8 cellular contexts compared by ENCODE assay signal in the genomic region with DNA sequence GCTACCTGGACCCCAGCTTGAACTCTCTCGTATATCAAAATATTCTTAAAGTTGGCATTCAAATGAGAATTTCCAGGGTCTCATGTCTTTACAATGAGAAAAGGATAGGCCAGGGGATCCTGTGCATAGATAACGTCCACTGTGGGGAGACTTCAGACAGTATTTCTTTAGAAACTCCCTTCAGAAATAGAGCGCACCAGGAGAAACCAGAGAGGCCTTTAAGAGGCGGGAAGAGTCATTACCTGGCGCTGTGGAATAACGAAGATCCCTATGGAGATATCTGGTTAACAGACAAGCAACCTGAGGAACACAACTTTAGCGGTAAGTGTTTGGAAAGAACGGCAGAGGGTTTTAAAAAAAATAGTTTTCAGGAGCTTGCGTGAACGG. TPM values are rescaled to one million over a fixed set of nuclear protein-coding genes. Genes with fewer than 3 reads are reported as not detected.
A peak's percentile ranks its signal among the peaks of the same experiment; 100 is the strongest.
DNase-seq lines count a peak whose midpoint lies in the region; ATAC-seq and TF ChIP-seq lines count a peak whose summit lies in the region.

No MANE protein-coding gene starts in this region.

- TF ChIP-seq EP300 in upper lobe of left lung (IDR thresholded peaks at IDR 0.05) = no peak

- no peak for TF ChIP-seq POLR2A in upper lobe of left lung (IDR thresholded peaks at IDR 0.05)

- TF ChIP-seq RAD21 in liver (IDR thresholded peaks at IDR 0.05) = no peak

- H3K27me3 ChIP-seq in HUES6 (ENCODE audit: control insufficient read depth, insufficient read depth, low read length) = peaks cover 38% of the 10 kb centered on the region
- no peaks in the 10 kb centered on the region for H3K27me3 ChIP-seq in brain microvascular endothelial cell (replicated peaks)
- no peaks in the 10 kb centered on the region for H3K27me3 ChIP-seq in liver (ENCODE audit: control insufficient read depth in 4 of 4, insufficient read depth in 4 of 4, low read length in 3 of 4)
- H3K27me3 ChIP-seq in upper lobe of left lung = no peaks in the 10 kb centered on the region

- H3K9me3 ChIP-seq in HUES6 (ENCODE audit: control insufficient read depth, insufficient read depth, low read depth, low read length) (no peaks in the 10 kb centered on the region), liver (ENCODE audit: control insufficient read depth in 4 of 4, low read length in 3 of 4) (no peaks in the 10 kb centered on the region), upper lobe of left lung (no peaks in the 10 kb centered on the region)

- peaks cover 14% of the 10 kb centered on the region for H3K36me3 Mint-ChIP-seq in Calu3 (ENCODE audit: insufficient read depth, unreplicated experiment)

- no peaks in the 10 kb centered on the region for H3K9me3 Mint-ChIP-seq in Calu3 (ENCODE audit: low read depth, unreplicated experiment)

- H3K4me1 Mint-ChIP-seq in Calu3 (ENCODE audit: low read depth, unreplicated experiment) = peaks cover 15% of the 10 kb centered on the region

- CTCF ChIA-PET in Calu3 (lab: Charles Lee) = interaction anchor here (0.6 kb wide), 1 partner anchor 109 kb away, joined by 3 read pairs; no protein-coding TSS in a partner anchor

- in situ Hi-C loops in brain microvascular endothelial cell (cut with HindIII; ENCODE audit: low pct_ligation_motif_present, low sequenced_read_pairs) = no loop called here

- peak overlapping the region; percentile 11 for H3K27ac Mint-ChIP-seq in Calu3 (ENCODE audit: unreplicated experiment)

- BruUV-seq in Calu3 (replicated peaks; lab: Mats Ljungman, UMichigan) = no TSS peak

- WGBS in liver = 2% methylated on average over 10 of the region's 10 CpGs
- WGBS in upper lobe of left lung, 2 donors = 5 to 29% methylated on average over 10 of the region's 10 CpGs

- intact Hi-C loops in Calu3 (cut with micrococcal nuclease; ENCODE audit: unreplicated experiment) = loop anchor here (2.0 to 5.0 kb wide), 3 partner anchors 80 to 180 kb away; no protein-coding TSS in a partner anchor

- DNase-seq in Calu3 (peak; percentile 1), brain microvascular endothelial cell (no peak), upper lobe of left lung (no peak), NCI-H1436 (lab: John Stamatoyannopoulos, UW) (no peak), ureter (ENCODE audit: low spot score) (no peak)

- H3K36me3 ChIP-seq in HUES6 (ENCODE audit: control insufficient read depth, insufficient read depth, low read length) = no peaks in the 10 kb centered on the region
- H3K36me3 ChIP-seq in brain microvascular endothelial cell (replicated peaks) = no peaks in the 10 kb centered on the region
- H3K36me3 ChIP-seq in liver (ENCODE audit: control insufficient read depth in 4 of 4, insufficient read depth in 3 of 4, low read depth in 1 of 4, low read length in 3 of 4) = no peaks in the 10 kb centered on the region
- no peaks in the 10 kb centered on the region for H3K36me3 ChIP-seq in upper lobe of left lung

- no peak for TF ChIP-seq CTCF in Calu3 (IDR thresholded peaks at IDR 0.05; ENCODE audit: unreplicated experiment)
- no peak for TF ChIP-seq CTCF in brain microvascular endothelial cell (IDR thresholded peaks at IDR 0.05; ENCODE audit: low read depth, low read length, missing control alignments)
- TF ChIP-seq CTCF in liver (IDR thresholded peaks at IDR 0.05; ENCODE audit: low read depth, low read length, missing input control) = no peak
- TF ChIP-seq CTCF in upper lobe of left lung (IDR thresholded peaks at IDR 0.05) = no peak

- ATAC-seq in GM21367 (IDR thresholded peaks at IDR 0.05; ENCODE audit: unreplicated experiment) (peak; percentile 18), upper lobe of left lung (ENCODE audit: low FRiP score in 2 of 2) (peak in 1 of 2 donors; percentile 40)

- H3K4me3 ChIP-seq in HUES6 (ENCODE audit: low read depth, low read length) (peak overlapping the region; percentile 77), brain microvascular endothelial cell (ENCODE audit: low read depth, low read length) (peak overlapping the region; percentile 66), liver (ENCODE audit: low read depth in 1 of 3, low read length in 3 of 3) (peak overlapping the region; percentile 47 to 86 (median 69)), upper lobe of left lung (peak overlapping the region in 3 of 4 donors; percentile 37 to 55 (median 51))

- peak overlapping the region; percentile 69 for H3K4me3 Mint-ChIP-seq in Calu3 (ENCODE audit: low read depth, unreplicated experiment)

- H3K27ac ChIP-seq in HUES6 (ENCODE audit: low read depth, low read length) = no peak overlapping the region
- H3K27ac ChIP-seq in brain microvascular endothelial cell = no peak overlapping the region
- no peak overlapping the region for H3K27ac ChIP-seq in liver (ENCODE audit: low read depth in 1 of 2, low read length in 2 of 2)
- H3K27ac ChIP-seq in upper lobe of left lung = peak overlapping the region in 1 of 4 donors; percentile 4

- no peaks in the 10 kb centered on the region for H3K27me3 Mint-ChIP-seq in Calu3 (ENCODE audit: unreplicated experiment)

- H3K4me1 ChIP-seq in HUES6 (ENCODE audit: control insufficient read depth, insufficient read depth, low read length) = peaks cover 12% of the 10 kb centered on the region
- peaks cover 0 to 9% (median 2%) of the 10 kb centered on the region in 4 donors for H3K4me1 ChIP-seq in liver (ENCODE audit: control insufficient read depth in 4 of 4, insufficient read depth in 4 of 4, low read length in 3 of 4)
- no peaks in the 10 kb centered on the region for H3K4me1 ChIP-seq in upper lobe of left lung

- H3K9ac ChIP-seq in HUES6 (ENCODE audit: low read length) (peak overlapping the region; percentile 55), liver (ENCODE audit: low read depth in 1 of 2, low read length in 2 of 2) (peak overlapping the region in 1 of 2 donors; percentile 83)

TF ChIP-seq in liver, 16 proteins besides CTCF, POLR2A, EP300 and RAD21:
- TF ChIP-seq, protein P1, sequence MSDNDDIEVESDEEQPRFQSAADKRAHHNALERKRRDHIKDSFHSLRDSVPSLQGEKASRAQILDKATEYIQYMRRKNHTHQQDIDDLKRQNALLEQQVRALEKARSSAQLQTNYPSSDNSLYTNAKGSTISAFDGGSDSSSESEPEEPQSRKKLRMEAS (IDR thresholded peaks at IDR 0.05) = no peak
- no peak for TF ChIP-seq JUND (IDR thresholded peaks at IDR 0.05)
- no peak for TF ChIP-seq RXRA (IDR thresholded peaks at IDR 0.05)
- no peak for TF ChIP-seq SP1 (IDR thresholded peaks at IDR 0.05)
- no peak for TF ChIP-seq EGR1 (IDR thresholded peaks at IDR 0.05; ENCODE audit: low read depth in 2 of 2)
- TF ChIP-seq FOXA2 (IDR thresholded peaks at IDR 0.05) = no peak
- TF ChIP-seq, protein P2, sequence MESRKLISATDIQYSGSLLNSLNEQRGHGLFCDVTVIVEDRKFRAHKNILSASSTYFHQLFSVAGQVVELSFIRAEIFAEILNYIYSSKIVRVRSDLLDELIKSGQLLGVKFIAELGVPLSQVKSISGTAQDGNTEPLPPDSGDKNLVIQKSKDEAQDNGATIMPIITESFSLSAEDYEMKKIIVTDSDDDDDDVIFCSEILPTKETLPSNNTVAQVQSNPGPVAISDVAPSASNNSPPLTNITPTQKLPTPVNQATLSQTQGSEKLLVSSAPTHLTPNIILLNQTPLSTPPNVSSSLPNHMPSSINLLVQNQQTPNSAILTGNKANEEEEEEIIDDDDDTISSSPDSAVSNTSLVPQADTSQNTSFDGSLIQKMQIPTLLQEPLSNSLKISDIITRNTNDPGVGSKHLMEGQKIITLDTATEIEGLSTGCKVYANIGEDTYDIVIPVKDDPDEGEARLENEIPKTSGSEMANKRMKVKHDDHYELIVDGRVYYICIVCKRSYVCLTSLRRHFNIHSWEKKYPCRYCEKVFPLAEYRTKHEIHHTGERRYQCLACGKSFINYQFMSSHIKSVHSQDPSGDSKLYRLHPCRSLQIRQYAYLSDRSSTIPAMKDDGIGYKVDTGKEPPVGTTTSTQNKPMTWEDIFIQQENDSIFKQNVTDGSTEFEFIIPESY (IDR thresholded peaks at IDR 0.05) = no peak
- TF ChIP-seq, protein P3, sequence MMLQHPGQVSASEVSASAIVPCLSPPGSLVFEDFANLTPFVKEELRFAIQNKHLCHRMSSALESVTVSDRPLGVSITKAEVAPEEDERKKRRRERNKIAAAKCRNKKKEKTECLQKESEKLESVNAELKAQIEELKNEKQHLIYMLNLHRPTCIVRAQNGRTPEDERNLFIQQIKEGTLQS (IDR thresholded peaks at IDR 0.05) = no peak
- TF ChIP-seq, protein P4, sequence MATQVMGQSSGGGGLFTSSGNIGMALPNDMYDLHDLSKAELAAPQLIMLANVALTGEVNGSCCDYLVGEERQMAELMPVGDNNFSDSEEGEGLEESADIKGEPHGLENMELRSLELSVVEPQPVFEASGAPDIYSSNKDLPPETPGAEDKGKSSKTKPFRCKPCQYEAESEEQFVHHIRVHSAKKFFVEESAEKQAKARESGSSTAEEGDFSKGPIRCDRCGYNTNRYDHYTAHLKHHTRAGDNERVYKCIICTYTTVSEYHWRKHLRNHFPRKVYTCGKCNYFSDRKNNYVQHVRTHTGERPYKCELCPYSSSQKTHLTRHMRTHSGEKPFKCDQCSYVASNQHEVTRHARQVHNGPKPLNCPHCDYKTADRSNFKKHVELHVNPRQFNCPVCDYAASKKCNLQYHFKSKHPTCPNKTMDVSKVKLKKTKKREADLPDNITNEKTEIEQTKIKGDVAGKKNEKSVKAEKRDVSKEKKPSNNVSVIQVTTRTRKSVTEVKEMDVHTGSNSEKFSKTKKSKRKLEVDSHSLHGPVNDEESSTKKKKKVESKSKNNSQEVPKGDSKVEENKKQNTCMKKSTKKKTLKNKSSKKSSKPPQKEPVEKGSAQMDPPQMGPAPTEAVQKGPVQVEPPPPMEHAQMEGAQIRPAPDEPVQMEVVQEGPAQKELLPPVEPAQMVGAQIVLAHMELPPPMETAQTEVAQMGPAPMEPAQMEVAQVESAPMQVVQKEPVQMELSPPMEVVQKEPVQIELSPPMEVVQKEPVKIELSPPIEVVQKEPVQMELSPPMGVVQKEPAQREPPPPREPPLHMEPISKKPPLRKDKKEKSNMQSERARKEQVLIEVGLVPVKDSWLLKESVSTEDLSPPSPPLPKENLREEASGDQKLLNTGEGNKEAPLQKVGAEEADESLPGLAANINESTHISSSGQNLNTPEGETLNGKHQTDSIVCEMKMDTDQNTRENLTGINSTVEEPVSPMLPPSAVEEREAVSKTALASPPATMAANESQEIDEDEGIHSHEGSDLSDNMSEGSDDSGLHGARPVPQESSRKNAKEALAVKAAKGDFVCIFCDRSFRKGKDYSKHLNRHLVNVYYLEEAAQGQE (IDR thresholded peaks at IDR 0.05) = no peak

RNA-seq across cellular contexts. Expression of a gene that starts 0.6 kb away (rescaled TPM):
- total RNA-seq in Calu3 (2022) (3.4 and 4.3 TPM in 2 replicates), liver (1 to 10 TPM; 1.0 to 2.3 TPM), upper lobe of left lung (10 to 100 TPM in 3 of 6 donors, 1 to 10 TPM in 3; 1.9 to 21.9 (median 7.5) TPM), ureter (14.9 TPM)
- under 1 TPM; 0.46 to 0.88 TPM for polyA plus RNA-seq in liver
